Comparison of ENCODE assay signal across 12 cellular contexts in genomic region chr1:160641323-160642280, GRCh38. TPM values are rescaled to one million over a fixed set of nuclear protein-coding genes. Genes with fewer than 3 reads are reported as not detected.
A peak's percentile ranks its signal among the peaks of the same experiment; 100 is the strongest.
DNase-seq lines count a peak whose midpoint lies in the region; ATAC-seq, FAIRE-seq and TF ChIP-seq lines count a peak whose summit lies in the region.
"Had no signal": no experiment of that assay in that cellular context is flagged by ENCODE, and none has a peak within 500 bp of the region (broad histone marks: within the 10 kb centered on the region; RNA-seq: fewer than 3 reads in every experiment).

No MANE protein-coding gene starts in this region.

- TF ChIP-seq CTCF in HepG2 (CRISPR knock-in tag; IDR thresholded peaks at IDR 0.05) (no peak), right lobe of liver (IDR thresholded peaks at IDR 0.05) (no peak), OCI-LY1 (IDR thresholded peaks at IDR 0.05; ENCODE audit: low read length) (no peak), nephron progenitor cell (IDR thresholded peaks at IDR 0.05) (no peak)

- DNase-seq in HepG2 (ENCODE audit: low spot score) (no peak), right lobe of liver (no peak), nephron progenitor cell (no peak), amniotic stem cell (lab: John Stamatoyannopoulos, UW) (no peak), DMS153 treated with DMSO at 0.1 percent for 48 hours (lab: John Stamatoyannopoulos, UW; ENCODE audit: unreplicated experiment) (no peak), NCI-H446 treated with DMSO at 0.1 percent for 48 hours (lab: John Stamatoyannopoulos, UW) (no peak)
- DNase-seq in activated naive CD8-positive, alpha-beta T cell treated with anti-CD3 and anti-CD28 coated beads, Interleukin-2, amount 10 ng/mL, durations not matched to agents 7 days and 5 days, result no peak
- DNase-seq: glutamatergic neuron, midbrain, NCI-H2029 had no signal

- peaks cover 28% of the 10 kb centered on the region for H3K4me1 ChIP-seq in HepG2 (ENCODE audit: insufficient read depth, low read length)
- peaks cover 0 to 21% (median 8%) of the 10 kb centered on the region in 4 donors for H3K4me1 ChIP-seq in right lobe of liver
- peaks cover 40% of the 10 kb centered on the region for H3K4me1 ChIP-seq in OCI-LY1 (ENCODE audit: insufficient read depth, low read length, severe bottlenecking)

- in situ Hi-C loops in HepG2 (cut with HindIII; ENCODE audit: extremely low pct_ligation_motif_present, low pct_unique_long_range_greater_than_20kb), result no loop called here

- ATAC-seq in HepG2 (no peak), right lobe of liver (no peak)
- peak; percentile 23 for ATAC-seq in activated naive CD8-positive, alpha-beta T cell treated with anti-CD3 and anti-CD28 coated beads, Interleukin-2, amount 10 ng/mL, durations not matched to agents 7 days and 5 days (ENCODE audit: low read depth)

- no peaks in the 10 kb centered on the region for H3F3A ChIP-seq in OCI-LY1 (ENCODE audit: insufficient read depth, low read length)

- peaks cover 39% of the 10 kb centered on the region for H3K36me3 Mint-ChIP-seq in activated naive CD8-positive, alpha-beta T cell treated with anti-CD3 and anti-CD28 coated beads, Interleukin-2, amount 10 ng/mL, durations not matched to agents 7 days and 5 days
- H3K36me3 Mint-ChIP-seq in nephron progenitor cell (ENCODE audit: low read depth), result no peaks in the 10 kb centered on the region

- no TSS peak for BruUV-seq in HepG2 (replicated peaks; lab: Mats Ljungman, UMichigan)

- 7% methylated on average over 8 of the region's 8 CpGs for WGBS in HepG2 (ENCODE audit: low lambda C conversion rate)
- 64% methylated on average over 7 of the region's 8 CpGs for WGBS in right lobe of liver (ENCODE audit: insufficient coverage, low coverage, low lambda C conversion rate, missing lambda C conversion rate)

- H3K9me2 ChIP-seq in OCI-LY1 (ENCODE audit: low read depth, low read length), result no peaks in the 10 kb centered on the region

- no peak overlapping the region for H3K27ac ChIP-seq in HepG2 (ENCODE audit: extremely low read length, insufficient read depth, low read length)
- no peak overlapping the region for H3K27ac ChIP-seq in right lobe of liver
- H3K27ac ChIP-seq in OCI-LY1 (ENCODE audit: low read depth, low read length, poor library complexity, severe bottlenecking), result no peak overlapping the region

- H3K27ac Mint-ChIP-seq in activated naive CD8-positive, alpha-beta T cell treated with anti-CD3 and anti-CD28 coated beads, Interleukin-2, amount 10 ng/mL, durations not matched to agents 7 days and 5 days, result peak overlapping the region; percentile 91
- no peak overlapping the region for H3K27ac Mint-ChIP-seq in nephron progenitor cell

- intact Hi-C loops in HepG2 (cut with micrococcal nuclease; ENCODE audit: unreplicated experiment) (no loop called here), right lobe of liver (cut with DNase I) (no loop called here)

- TF ChIP-seq RAD21 in HepG2 (CRISPR knock-in tag; IDR thresholded peaks at IDR 0.05), result no peak

- no peak for FAIRE-seq in HepG2 (lab: Jason Lieb, UNC)

- no peak overlapping the region for H2AFZ ChIP-seq in HepG2 (ENCODE audit: low read length)
- peak overlapping the region; percentile 53; the same call in 1 of the 2 replicates for H2AFZ ChIP-seq in OCI-LY1 (ENCODE audit: low read length)

- peaks cover 81% of the 10 kb centered on the region for H3K4me1 Mint-ChIP-seq in activated naive CD8-positive, alpha-beta T cell treated with anti-CD3 and anti-CD28 coated beads, Interleukin-2, amount 10 ng/mL, durations not matched to agents 7 days and 5 days
- peaks cover 16% of the 10 kb centered on the region for H3K4me1 Mint-ChIP-seq in nephron progenitor cell

- H3K4me3 Mint-ChIP-seq in activated naive CD8-positive, alpha-beta T cell treated with anti-CD3 and anti-CD28 coated beads, Interleukin-2, amount 10 ng/mL, durations not matched to agents 7 days and 5 days, result peak overlapping the region; percentile 96
- H3K4me3 Mint-ChIP-seq in nephron progenitor cell, result no peak overlapping the region

- no peaks in the 10 kb centered on the region for H3K9me3 Mint-ChIP-seq in activated naive CD8-positive, alpha-beta T cell treated with anti-CD3 and anti-CD28 coated beads, Interleukin-2, amount 10 ng/mL, durations not matched to agents 7 days and 5 days
- no peaks in the 10 kb centered on the region for H3K9me3 Mint-ChIP-seq in nephron progenitor cell

- H3K36me3 ChIP-seq in HepG2 (replicated peaks in 1 of 2; ENCODE audit: control insufficient read depth in 1 of 2, insufficient read depth in 2 of 2, low read length in 2 of 2) (no peaks in the 10 kb centered on the region), right lobe of liver (no peaks in the 10 kb centered on the region), OCI-LY1 (ENCODE audit: insufficient read depth, low read length) (no peaks in the 10 kb centered on the region)

- no peak for TF ChIP-seq POLR2A in HepG2 (IDR thresholded peaks at IDR 0.05; ENCODE audit: insufficient read depth in 1 of 2, low read depth in 2 of 2, low read length in 2 of 2)
- no peak for TF ChIP-seq POLR2A in right lobe of liver (IDR thresholded peaks at IDR 0.05)

- H3K4me3 ChIP-seq in HepG2 (replicated peaks in 1 of 3; ENCODE audit: insufficient read depth in 1 of 3, low read depth in 2 of 3, low read length in 3 of 3), result no peak overlapping the region
- no peak overlapping the region for H3K4me3 ChIP-seq in right lobe of liver
- H3K4me3 ChIP-seq in OCI-LY1 (ENCODE audit: low read depth, low read length, poor library complexity, severe bottlenecking), result no peak overlapping the region

- POLR2A ChIA-PET in HepG2 (lab: Yijun Ruan, JAX), result no interaction called here
- POLR2A ChIA-PET in activated naive CD8-positive, alpha-beta T cell treated with anti-CD3 and anti-CD28 coated beads, Interleukin-2, amount 10 ng/mL, durations not matched to agents 7 days and 5 days (lab: Charles Lee), result interaction anchor here (1.2 to 1.9 kb wide), 5 partner anchors 12 to 32 kb away, joined by 3 to 22 read pairs (median 5); no protein-coding TSS in a partner anchor

- TF ChIP-seq EP300 in HepG2 (IDR thresholded peaks at IDR 0.05; ENCODE audit: low read depth in 2 of 2, low read length in 2 of 2) (no peak), HepG2 (CRISPR knock-in tag; IDR thresholded peaks at IDR 0.05; ENCODE audit: borderline replicate concordance) (no peak)

- H3K9ac ChIP-seq in HepG2 (ENCODE audit: insufficient read depth, low read depth, low read length), result no peak overlapping the region
- H3K9ac ChIP-seq in OCI-LY1 (ENCODE audit: low read length), result no peak overlapping the region

- H3K27me3 ChIP-seq in HepG2 (ENCODE audit: control insufficient read depth in 1 of 2, insufficient read depth in 2 of 2, low read length in 2 of 2) (peaks cover 0 to 3% of the 10 kb centered on the region in 2 experiments; a peak in 1 of 5 replicates), right lobe of liver (no peaks in the 10 kb centered on the region), OCI-LY1 (ENCODE audit: insufficient read depth, low read length) (no peaks in the 10 kb centered on the region)

- CTCF ChIA-PET in HepG2 (lab: Yijun Ruan, JAX; ENCODE audit: low intra/inter-chr PET ratio, low total read pairs), result no interaction called here

- no peaks in the 10 kb centered on the region for H3K79me2 ChIP-seq in HepG2 (ENCODE audit: insufficient read depth, low read length)
- no peaks in the 10 kb centered on the region for H3K79me2 ChIP-seq in OCI-LY1 (ENCODE audit: insufficient read depth, low read length)

- H3K9me3 ChIP-seq in HepG2 (ENCODE audit: low read length), result no peaks in the 10 kb centered on the region
- H3K9me3 ChIP-seq in right lobe of liver, result no peaks in the 10 kb centered on the region
- no peaks in the 10 kb centered on the region for H3K9me3 ChIP-seq in OCI-LY1 (ENCODE audit: low read length)

- H4K20me1 ChIP-seq in HepG2 (ENCODE audit: insufficient read depth, low read length) (no peaks in the 10 kb centered on the region), OCI-LY1 (ENCODE audit: insufficient read depth, low read length) (no peaks in the 10 kb centered on the region)

- H3K4me2 ChIP-seq in HepG2 (ENCODE audit: low read depth, low read length), result no peak overlapping the region
- no peak overlapping the region for H3K4me2 ChIP-seq in OCI-LY1 (ENCODE audit: low read length)

- no peaks in the 10 kb centered on the region for H3K27me3 Mint-ChIP-seq in activated naive CD8-positive, alpha-beta T cell treated with anti-CD3 and anti-CD28 coated beads, Interleukin-2, amount 10 ng/mL, durations not matched to agents 7 days and 5 days
- H3K27me3 Mint-ChIP-seq in nephron progenitor cell (ENCODE audit: low read depth, poor library complexity), result peaks cover 12% of the 10 kb centered on the region

TF ChIP-seq in HepG2, 621 proteins besides CTCF, POLR2A, EP300 and RAD21 (continues in another document):
- TF ChIP-seq ATF7 (IDR thresholded peaks at IDR 0.05) (peak; percentile 88), ATF7 (CRISPR knock-in tag; IDR thresholded peaks at IDR 0.05) (no peak), CEBPB (IDR thresholded peaks at IDR 0.05; ENCODE audit: borderline replicate concordance, low read depth, low read length) (peak; percentile 80)

RNA-seq across cellular contexts. Expression of gene SLAMF1, which starts 5.2 kb away (rescaled TPM):
- total RNA-seq in HepG2 (2016; rRNA removed; fragmentation: Illumina TruSeq; extraction: Trizol), result not detected in 2 replicates
- not detected in 2 replicates for total RNA-seq in HepG2 (2016; cell fraction: cytosol; rRNA removed; fragmentation: Illumina TruSeq; extraction: Trizol; ENCODE audit: low read depth)
- total RNA-seq in HepG2 (2016; cell fraction: insoluble cytoplasmic fraction; rRNA removed; fragmentation: Illumina TruSeq; extraction: Trizol), result not detected in 2 replicates
- not detected in 2 replicates for total RNA-seq in HepG2 (2016; cell fraction: membrane; rRNA removed; fragmentation: Illumina TruSeq; extraction: Trizol)
- not detected in 2 replicates for total RNA-seq in HepG2 (2016; cell fraction: nucleus; rRNA removed; fragmentation: Illumina TruSeq; extraction: Trizol)
- not detected in 2 replicates for polyA plus RNA-seq in HepG2 (2011; rRNA removed)
- not detected in 2 replicates for polyA plus RNA-seq in HepG2 (2011; cell fraction: cytosol; rRNA removed)
- 0.11 and 0.21 TPM in 2 replicates for polyA plus RNA-seq in HepG2 (2011; cell fraction: nucleus; rRNA removed)
- not detected in 2 replicates for polyA plus RNA-seq in HepG2 (2012)
- polyA plus RNA-seq in HepG2 (2016; cell fraction: cytosol; fragmentation: Illumina TruSeq; extraction: Trizol; ENCODE audit: low read depth), result not detected in 2 replicates
- not detected in 2 replicates for polyA plus RNA-seq in HepG2 (2016; cell fraction: insoluble cytoplasmic fraction; fragmentation: Illumina TruSeq; extraction: Trizol; ENCODE audit: low read depth)
- polyA plus RNA-seq in HepG2 (2016; cell fraction: membrane; fragmentation: Illumina TruSeq; extraction: Trizol; ENCODE audit: low read depth), result not detected in 2 replicates
- not detected in 2 replicates for polyA plus RNA-seq in HepG2 (2016; cell fraction: nucleus; fragmentation: Illumina TruSeq; extraction: Trizol; ENCODE audit: insufficient read depth, low read depth)
- not detected in 2 replicates for polyA minus RNA-seq in HepG2 (2011; rRNA and poly(A)+ RNA removed; ENCODE audit: low replicate concordance)
- polyA minus RNA-seq in HepG2 (2011; cell fraction: cytosol; rRNA and poly(A)+ RNA removed), result not detected in 2 replicates
- not detected in 2 replicates for polyA minus RNA-seq in HepG2 (2011; cell fraction: nucleus; rRNA and poly(A)+ RNA removed)
- total RNA-seq in right lobe of liver, result under 1 TPM; 0.20 to 0.42 (median 0.28) TPM
- total RNA-seq in activated naive CD8-positive, alpha-beta T cell treated with anti-CD3 and anti-CD28 coated beads, Interleukin-2, amount 10 ng/mL, durations not matched to agents 7 days and 5 days, result 10 to 100 TPM; 41.3 to 42.6 TPM
- total RNA-seq: HT-29 had no signal

Comparison
In these comparisons a context has a peak if more than half of its experiments do, and no peak if none do; other contexts are left out.
1. RNA of gene SLAMF1, which starts 5.2 kb away (total RNA-seq): 41.3 to 42.6 TPM in activated naive CD8-positive, alpha-beta T cell treated with anti-CD3 and anti-CD28 coated beads, Interleukin-2, amount 10 ng/mL, durations not matched to agents 7 days and 5 days; 0.20 to 0.42 TPM in right lobe of liver and not detected in HepG2; every median in the first group is over 10 times any median in the second.